36 cellular contexts compared by ENCODE assay signal in genomic region chr1:27302612-27303011, GRCh38.
"Had no signal": no experiment of that assay in that cellular context is flagged by ENCODE, and none has a peak within 500 bp of the region (broad histone marks: within the 10 kb centered on the region; RNA-seq: fewer than 3 reads in every experiment).

No MANE protein-coding gene starts in this region.

- H3K4me3 ChIP-seq: adrenal gland, body of pancreas, breast epithelium had no signal

- H3K27ac ChIP-seq: adrenal gland, body of pancreas, brain microvascular endothelial cell, VCaP had no signal

- H3K9me3 ChIP-seq: adrenal gland, body of pancreas, breast epithelium had no signal

- FAIRE-seq: astrocyte, TTC549 had no signal

- DNase-seq: activated B cell treated with CpG ODN at 0.5 μM for 24 hours; activated CD4-positive, alpha-beta memory T cell treated with anti-CD3 and anti-CD28 coated beads for 36 hours; activated CD4-positive, alpha-beta T cell treated with anti-CD3 and anti-CD28 coated beads for 4 hours; activated CD4-positive, alpha-beta T cell treated with anti-CD3 and anti-CD28 coated beads, Interleukin-2, amount 10 ng/mL, durations not matched to agents 24 days and 14 days; activated CD4-positive, alpha-beta T cell treated with anti-CD3 and anti-CD28 coated beads, Interleukin-2, amount 50 U/mL, for 1 hour; activated CD4-positive, alpha-beta T cell treated with anti-CD3 and anti-CD28 coated beads, Interleukin-2, amount 50 U/mL, for 4 hours; activated CD4-positive, CD25-positive, alpha-beta regulatory T cell treated with anti-CD3 and anti-CD28 coated beads, Interleukin-2, amount 50 U/mL, for 72 hours; activated CD8-positive, alpha-beta memory T cell treated with anti-CD3 and anti-CD28 coated beads, Interleukin-2, amount 50 U/mL, for 4 hours; activated CD8-positive, alpha-beta T cell treated with anti-CD3 and anti-CD28 coated beads for 36 hours; activated gamma-delta T cell treated with Interleukin-2 at 50 U/mL for 16 hours; activated naive CD4-positive, alpha-beta T cell; activated naive CD4-positive, alpha-beta T cell treated with anti-CD3 and anti-CD28 coated beads for 36 hours; activated naive CD4-positive, alpha-beta T cell treated with anti-CD3 and anti-CD28 coated beads, Interleukin-2, amount 50 U/mL, for 16 hours; activated naive CD8-positive, alpha-beta T cell treated with anti-CD3 and anti-CD28 coated beads for 36 hours; activated T-cell treated with anti-CD3 and anti-CD28 coated beads for 4 hours; activated T-cell treated with anti-CD3 and anti-CD28 coated beads, Interleukin-2, amount 50 U/mL, for 1 hour; activated T-cell treated with anti-CD3 and anti-CD28 coated beads, Interleukin-2, amount 50 U/mL, for 4 hours; activated T-cell treated with anti-CD3 and anti-CD28 coated beads, Interleukin-2, amount 50 U/mL, for 72 hours; amniotic stem cell; aorta; body of pancreas; brain microvascular endothelial cell; central memory CD4-positive, alpha-beta T cell; T-helper 1 cell; T-helper 2 cell; T-helper 9 cell had no signal

- H3K4me1 ChIP-seq: body of pancreas had no signal

- H3K36me3 Mint-ChIP-seq: activated naive CD4-positive, alpha-beta T cell treated with anti-CD3 and anti-CD28 coated beads, Interleukin-2, amount 50 U/mL, for 72 hours had no signal

- H3K9me3 Mint-ChIP-seq: activated B cell treated with CpG ODN at 0.5 μM for 24 hours; activated CD4-positive, alpha-beta memory T cell treated with anti-CD3 and anti-CD28 coated beads for 36 hours; activated CD4-positive, alpha-beta T cell treated with anti-CD3 and anti-CD28 coated beads, Interleukin-2, amount 10 ng/mL, durations not matched to agents 24 days and 14 days; activated CD8-positive, alpha-beta T cell treated with anti-CD3 and anti-CD28 coated beads for 36 hours; activated naive CD4-positive, alpha-beta T cell treated with anti-CD3 and anti-CD28 coated beads for 36 hours; activated naive CD4-positive, alpha-beta T cell treated with anti-CD3 and anti-CD28 coated beads, Interleukin-2, amount 50 U/mL, for 72 hours; activated naive CD8-positive, alpha-beta T cell treated with anti-CD3 and anti-CD28 coated beads for 36 hours; activated T-cell treated with anti-CD3 and anti-CD28 coated beads, Interleukin-2, amount 50 U/mL, for 4 hours; activated T-cell treated with anti-CD3 and anti-CD28 coated beads, Interleukin-2, amount 50 U/mL, for 72 hours; activated T-helper 1 cell treated with anti-CD3 and anti-CD28 coated beads, Interleukin-12 subunit alpha, Interleukin-12 subunit beta, Interleukin-2, Interleukin-4 antibody, amounts not matched to agents 30 ng/mL and 10 ng/mL and 1 ng/mL, durations not matched to agents 14 hours and 24 hours and 36 hours; activated T-helper 17 cell treated with anti-CD3 and anti-CD28 coated beads, Interleukin-2, amount 50 U/mL, for 72 hours; T-helper 1 cell treated with Interleukin-12 subunit alpha and Interleukin-12 subunit beta and Interleukin-4 antibody, amounts not matched to agents 30 μg/mL and 1 μg/mL, for 36 hours; T-helper 2 cell treated with Interferon-gamma antibody and Interleukin-4, amounts not matched to agents 5 μg/mL and 100 μg/mL, for 36 hours had no signal

- ATAC-seq: activated CD8-positive, alpha-beta T cell treated with anti-CD3 and anti-CD28 coated beads for 36 hours; activated naive CD4-positive, alpha-beta T cell treated with anti-CD3 and anti-CD28 coated beads, Interleukin-2, amount 50 U/mL, for 72 hours; activated T-cell treated with anti-CD3 and anti-CD28 coated beads, Interleukin-2, amount 50 U/mL, for 4 hours; activated T-cell treated with anti-CD3 and anti-CD28 coated beads, Interleukin-2, amount 50 U/mL, for 72 hours; activated T-helper 17 cell treated with anti-CD3 and anti-CD28 coated beads, Interleukin-2, amount 50 U/mL, for 72 hours; body of pancreas had no signal

- H3K4me3 Mint-ChIP-seq: activated B cell treated with CpG ODN at 0.5 μM for 24 hours; activated CD4-positive, alpha-beta memory T cell treated with anti-CD3 and anti-CD28 coated beads for 36 hours; activated CD4-positive, alpha-beta T cell treated with anti-CD3 and anti-CD28 coated beads, Interleukin-2, amount 10 ng/mL, durations not matched to agents 24 days and 14 days; activated CD8-positive, alpha-beta T cell treated with anti-CD3 and anti-CD28 coated beads for 36 hours; activated naive CD4-positive, alpha-beta T cell treated with anti-CD3 and anti-CD28 coated beads for 36 hours; activated naive CD8-positive, alpha-beta T cell treated with anti-CD3 and anti-CD28 coated beads for 36 hours; activated T-cell treated with anti-CD3 and anti-CD28 coated beads, Interleukin-2, amount 50 U/mL, for 4 hours; activated T-cell treated with anti-CD3 and anti-CD28 coated beads, Interleukin-2, amount 50 U/mL, for 72 hours; activated T-helper 1 cell treated with anti-CD3 and anti-CD28 coated beads, Interleukin-12 subunit alpha, Interleukin-12 subunit beta, Interleukin-2, Interleukin-4 antibody, amounts not matched to agents 30 ng/mL and 10 ng/mL and 1 ng/mL, durations not matched to agents 14 hours and 24 hours and 36 hours; activated T-helper 17 cell treated with anti-CD3 and anti-CD28 coated beads, Interleukin-2, amount 50 U/mL, for 72 hours; T-helper 1 cell treated with Interleukin-12 subunit alpha and Interleukin-12 subunit beta and Interleukin-4 antibody, amounts not matched to agents 30 μg/mL and 1 μg/mL, for 36 hours; T-helper 2 cell treated with Interferon-gamma antibody and Interleukin-4, amounts not matched to agents 5 μg/mL and 100 μg/mL, for 36 hours had no signal

- H3K27ac Mint-ChIP-seq: activated B cell treated with CpG ODN at 0.5 μM for 24 hours; activated CD4-positive, alpha-beta memory T cell treated with anti-CD3 and anti-CD28 coated beads for 36 hours; activated CD4-positive, alpha-beta T cell treated with anti-CD3 and anti-CD28 coated beads, Interleukin-2, amount 10 ng/mL, durations not matched to agents 24 days and 14 days; activated naive CD4-positive, alpha-beta T cell treated with anti-CD3 and anti-CD28 coated beads for 36 hours; activated naive CD8-positive, alpha-beta T cell treated with anti-CD3 and anti-CD28 coated beads for 36 hours; activated T-cell treated with anti-CD3 and anti-CD28 coated beads, Interleukin-2, amount 50 U/mL, for 72 hours; activated T-helper 1 cell treated with anti-CD3 and anti-CD28 coated beads, Interleukin-12 subunit alpha, Interleukin-12 subunit beta, Interleukin-2, Interleukin-4 antibody, amounts not matched to agents 30 ng/mL and 10 ng/mL and 1 ng/mL, durations not matched to agents 14 hours and 24 hours and 36 hours; activated T-helper 17 cell treated with anti-CD3 and anti-CD28 coated beads, Interleukin-2, amount 50 U/mL, for 72 hours; T-helper 1 cell treated with Interleukin-12 subunit alpha and Interleukin-12 subunit beta and Interleukin-4 antibody, amounts not matched to agents 30 μg/mL and 1 μg/mL, for 36 hours; T-helper 2 cell treated with Interferon-gamma antibody and Interleukin-4, amounts not matched to agents 5 μg/mL and 100 μg/mL, for 36 hours had no signal

- H3K27me3 Mint-ChIP-seq: activated B cell treated with CpG ODN at 0.5 μM for 24 hours; activated CD4-positive, alpha-beta memory T cell treated with anti-CD3 and anti-CD28 coated beads for 36 hours; activated CD4-positive, alpha-beta T cell treated with anti-CD3 and anti-CD28 coated beads, Interleukin-2, amount 10 ng/mL, durations not matched to agents 24 days and 14 days; activated CD8-positive, alpha-beta T cell treated with anti-CD3 and anti-CD28 coated beads for 36 hours; activated naive CD8-positive, alpha-beta T cell treated with anti-CD3 and anti-CD28 coated beads for 36 hours; activated T-helper 17 cell treated with anti-CD3 and anti-CD28 coated beads, Interleukin-2, amount 50 U/mL, for 72 hours had no signal

- H3K36me3 ChIP-seq: brain microvascular endothelial cell, breast epithelium had no signal

- H3K27me3 ChIP-seq: adrenal gland, body of pancreas, brain microvascular endothelial cell, breast epithelium had no signal

- H3K4me1 Mint-ChIP-seq: activated CD4-positive, alpha-beta T cell treated with anti-CD3 and anti-CD28 coated beads, Interleukin-2, amount 10 ng/mL, durations not matched to agents 24 days and 14 days; activated naive CD8-positive, alpha-beta T cell treated with anti-CD3 and anti-CD28 coated beads for 36 hours; activated T-helper 17 cell treated with anti-CD3 and anti-CD28 coated beads, Interleukin-2, amount 50 U/mL, for 72 hours had no signal
